14 cellular contexts compared by ENCODE assay signal in genomic region chr15:63020128-63020527, GRCh38. TPM values are rescaled to one million over a fixed set of nuclear protein-coding genes. Genes with fewer than 3 reads are reported as not detected.
DNase-seq lines count a peak whose midpoint lies in the region; ATAC-seq and TF ChIP-seq lines count a peak whose summit lies in the region.
"Had no signal": no experiment of that assay in that cellular context is flagged by ENCODE, and none has a peak within 500 bp of the region (broad histone marks: within the 10 kb centered on the region; RNA-seq: fewer than 3 reads in every experiment).

No MANE protein-coding gene starts in this region.

- H3K4me1 Mint-ChIP-seq in chondrocyte (ENCODE audit: low read depth): peaks cover 73% of the 10 kb centered on the region
- peaks cover 73% of the 10 kb centered on the region for H3K4me1 Mint-ChIP-seq in osteocyte (ENCODE audit: unreplicated experiment)

- H3K4me3 Mint-ChIP-seq in chondrocyte (ENCODE audit: unreplicated experiment) (no peak overlapping the region), osteocyte (ENCODE audit: unreplicated experiment) (no peak overlapping the region)

- H3K9me3 Mint-ChIP-seq in chondrocyte (ENCODE audit: low read depth) (peaks cover 4% of the 10 kb centered on the region), osteocyte (ENCODE audit: unreplicated experiment) (peaks cover 5% of the 10 kb centered on the region)

- H3K27me3 Mint-ChIP-seq in chondrocyte (ENCODE audit: low read depth) (no peaks in the 10 kb centered on the region), osteocyte (ENCODE audit: unreplicated experiment) (no peaks in the 10 kb centered on the region)

- 77 to 92% (median 85%) methylated on average over 3 of the region's 3 CpGs for WGBS in heart left ventricle, 4 donors

- no peak for DNase-seq in cardiac muscle cell (ENCODE audit: low read depth in 1 of 2, low spot score in 1 of 2)
- no peak for DNase-seq in heart left ventricle
- no peak for DNase-seq in chondrocyte (ENCODE audit: low spot score)
- DNase-seq in osteocyte (ENCODE audit: extremely low spot score, unreplicated experiment): no peak
- DNase-seq in Ammon's horn (ENCODE audit: low spot score): no peak
- no peak for DNase-seq in SHP77 treated with DMSO at 0.1 percent for 48 hours (lab: John Stamatoyannopoulos, UW)
- DNase-seq in posterior cingulate gyrus: no peak
- DNase-seq in NCI-H774 (lab: John Stamatoyannopoulos, UW): no peak
- DNase-seq: NCI-H1436 treated with DMSO at 0.1 percent for 48 hours, NCI-H526 treated with DMSO at 0.1 percent for 48 hours, Right ventricle myocardium superior had no signal

- H3K9me3 ChIP-seq in cardiac muscle cell (ENCODE audit: low read depth) (no peaks in the 10 kb centered on the region), heart left ventricle (peaks cover 0 to 4% (median 0%) of the 10 kb centered on the region in 12 donors)
- H3K9me3 ChIP-seq: BLaER1 treated with 17β-estradiol and CSF1 and Interleukin-3, amounts not matched to agents 10 nM and 100 nM; HAP-1 had no signal

- no peak for TF ChIP-seq POLR2A in heart left ventricle (IDR thresholded peaks at IDR 0.05)

- TF ChIP-seq CTCF in cardiac muscle cell (IDR thresholded peaks at IDR 0.05; ENCODE audit: low read depth, low read length): no peak
- TF ChIP-seq CTCF in heart left ventricle (IDR thresholded peaks at IDR 0.05): no peak
- TF ChIP-seq CTCF in chondrocyte (IDR thresholded peaks at IDR 0.05): no peak
- no peak for TF ChIP-seq CTCF in osteocyte (IDR thresholded peaks at IDR 0.05)

- H3K36me3 ChIP-seq in cardiac muscle cell (no peaks in the 10 kb centered on the region), heart left ventricle (no peaks in the 10 kb centered on the region)
- H3K36me3 ChIP-seq: BLaER1 treated with 17β-estradiol and CSF1 and Interleukin-3, amounts not matched to agents 10 nM and 100 nM; HAP-1 had no signal

- ATAC-seq in heart left ventricle: no peak

- H3K27ac Mint-ChIP-seq in chondrocyte (ENCODE audit: unreplicated experiment) (peak overlapping the region; percentile 86), osteocyte (ENCODE audit: unreplicated experiment) (peak overlapping the region; percentile 68)

- H3K4me1 ChIP-seq in cardiac muscle cell (ENCODE audit: low read depth): peaks cover 13% of the 10 kb centered on the region
- peaks cover 0 to 17% (median 7%) of the 10 kb centered on the region in 12 donors for H3K4me1 ChIP-seq in heart left ventricle
- H3K4me1 ChIP-seq: HAP-1 had no signal

- H3K36me3 Mint-ChIP-seq in chondrocyte (ENCODE audit: low read depth): no peaks in the 10 kb centered on the region
- no peaks in the 10 kb centered on the region for H3K36me3 Mint-ChIP-seq in osteocyte (ENCODE audit: unreplicated experiment)

- H3K27me3 ChIP-seq in cardiac muscle cell: no peaks in the 10 kb centered on the region
- no peaks in the 10 kb centered on the region for H3K27me3 ChIP-seq in heart left ventricle
- H3K27me3 ChIP-seq: BLaER1 treated with 17β-estradiol and CSF1 and Interleukin-3, amounts not matched to agents 10 nM and 100 nM had no signal

- peak overlapping the region; percentile 41 for H3K27ac ChIP-seq in cardiac muscle cell
- no peak overlapping the region for H3K27ac ChIP-seq in heart left ventricle
- H3K27ac ChIP-seq: 22Rv1; BLaER1 treated with 17β-estradiol and CSF1 and Interleukin-3, amounts not matched to agents 10 nM and 100 nM had no signal

- intact Hi-C loops in heart left ventricle (cut with DNase I): no loop called here
- intact Hi-C loops in posterior cingulate gyrus (cut with DNase I): no loop called here

- H3K4me3 ChIP-seq in cardiac muscle cell (no peak overlapping the region), heart left ventricle (no peak overlapping the region)
- H3K4me3 ChIP-seq: BLaER1 treated with 17β-estradiol and CSF1 and Interleukin-3, amounts not matched to agents 10 nM and 100 nM; HAP-1 had no signal

RNA-seq across cellular contexts. Expression of gene TPM1, which starts 22.4 kb away (rescaled TPM):
- total RNA-seq in cardiac muscle cell (6,553 and 8,453 TPM in 2 replicates), heart left ventricle (over 10,000 TPM in 7 of 9 donors, 1,000 to 10,000 TPM in 2; 9,722 to 18,689 (median 13,330) TPM), chondrocyte (2,291 to 2,367 TPM (median 2,332 TPM) in 3 replicates), osteocyte (1,635 and 1,747 TPM in 2 replicates)
- polyA plus RNA-seq in cardiac muscle cell (7,519 and 10,138 TPM in 2 replicates), heart left ventricle (over 10,000 TPM; 13,651 to 16,217 TPM)
